ENCODE assay signal across 10 cellular contexts in the genomic region with DNA sequence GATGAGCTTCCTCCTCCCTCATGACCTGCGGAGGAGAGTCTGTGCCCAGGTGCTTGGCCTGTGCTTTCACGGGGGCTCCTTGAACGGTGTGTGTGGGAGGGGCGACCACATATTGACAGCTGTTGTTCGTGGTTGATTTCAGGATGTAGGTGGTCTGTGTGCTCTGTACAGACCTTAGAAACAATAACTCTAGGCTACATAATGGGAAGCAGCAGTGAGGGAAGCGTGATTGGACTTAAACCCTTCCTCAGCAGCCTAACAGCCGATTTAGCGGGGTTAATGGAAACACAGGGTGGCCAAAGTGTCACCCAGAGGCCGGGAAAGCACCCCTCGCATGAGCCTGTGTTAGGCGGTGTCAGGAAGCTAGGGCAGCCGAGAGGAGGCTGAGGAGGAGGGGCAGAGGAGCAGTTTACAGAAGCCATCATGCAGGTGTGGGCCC. TPM values are rescaled to one million over a fixed set of nuclear protein-coding genes. Genes with fewer than 3 reads are reported as not detected.
DNase-seq lines count a peak whose midpoint lies in the region; ATAC-seq and TF ChIP-seq lines count a peak whose summit lies in the region.
"Had no signal": no experiment of that assay in that cellular context is flagged by ENCODE, and none has a peak within 500 bp of the region (broad histone marks: within the 10 kb centered on the region; RNA-seq: fewer than 3 reads in every experiment).

No MANE protein-coding gene starts in this region.

- no peaks in the 10 kb centered on the region for H3K36me3 ChIP-seq in testis (ENCODE audit: low read depth, missing control alignments)

- H3K4me1 ChIP-seq in testis, result no peaks in the 10 kb centered on the region

- peak; percentile 17 for DNase-seq in activated T-cell treated with anti-CD3 and anti-CD28 coated beads for 48 hours (ENCODE audit: low read depth)
- peak; percentile 15 to 22 for DNase-seq in stimulated activated CD4-positive, alpha-beta T cell treated with anti-CD3 and anti-CD28 coated beads, Interleukin-2, amount 100 ng/mL, for 24 hours
- DNase-seq in testis, result no peak
- no peak for DNase-seq in LoVo (ENCODE audit: low spot score)
- no peak for DNase-seq in germinal center (ENCODE audit: low spot score)
- no peak for DNase-seq in MCF 10A (ENCODE audit: unreplicated experiment)
- DNase-seq: erythroblast had no signal

- CTCF ChIA-PET in MCF 10A (lab: Yijun Ruan, JAX), result interaction anchor here (0.5 to 7.0 kb wide), 8 partner anchors 7 to 923 kb away, joined by 3 to 58 read pairs (median 4); no protein-coding TSS in a partner anchor

- no TSS peak for BruUV-seq in MCF 10A (replicated peaks; lab: Mats Ljungman, UMichigan)

- H3K27ac ChIP-seq in testis, result no peak overlapping the region
- H3K27ac ChIP-seq: HL-60 had no signal

- no peaks in the 10 kb centered on the region for H3K4me1 Mint-ChIP-seq in MCF 10A (ENCODE audit: insufficient read depth, unreplicated experiment)

- H3K4me3 ChIP-seq in testis, result no peak overlapping the region

- ATAC-seq in GM19397 (IDR thresholded peaks at IDR 0.05; ENCODE audit: unreplicated experiment) (peak; percentile 65), HG03159 (IDR thresholded peaks at IDR 0.05; ENCODE audit: unreplicated experiment) (peak; percentile 62)

- H3K27ac Mint-ChIP-seq in MCF 10A (ENCODE audit: low read depth, unreplicated experiment), result no peak overlapping the region

- no peak for TF ChIP-seq CTCF in testis (IDR thresholded peaks at IDR 0.05)
- TF ChIP-seq CTCF in MCF 10A (IDR thresholded peaks at IDR 0.05; ENCODE audit: unreplicated experiment), result no peak

- H3K4me3 Mint-ChIP-seq in MCF 10A (ENCODE audit: unreplicated experiment), result no peak overlapping the region

- H3K27me3 Mint-ChIP-seq in MCF 10A (ENCODE audit: insufficient read depth, unreplicated experiment), result no peaks in the 10 kb centered on the region

- H3K27me3 ChIP-seq in testis, result no peaks in the 10 kb centered on the region

- POLR2A ChIA-PET in MCF 10A (lab: Yijun Ruan, JAX), result no interaction called here

- 67 to 76% methylated on average over 12 of the region's 12 CpGs for WGBS in testis, 2 donors

- peaks cover 22% of the 10 kb centered on the region for H3K36me3 Mint-ChIP-seq in MCF 10A (ENCODE audit: insufficient read depth, unreplicated experiment)

- no peaks in the 10 kb centered on the region for H3K9me3 Mint-ChIP-seq in MCF 10A (ENCODE audit: unreplicated experiment)

- intact Hi-C loops in testis (cut with DNase I; ENCODE audit: low total_unique reads), result no loop called here
- intact Hi-C loops in MCF 10A (cut with micrococcal nuclease), result no loop called here

- H3K9me3 ChIP-seq in testis, result no peaks in the 10 kb centered on the region

- no peak for TF ChIP-seq POLR2A in testis (IDR thresholded peaks at IDR 0.05)

RNA-seq across cellular contexts. Expression of a gene that starts 56.0 kb away (rescaled TPM):
- total RNA-seq in testis (10 to 100 TPM; 20.1 to 22.4 TPM), MCF 10A (2022) (45.6 and 52.5 TPM in 2 replicates)
- polyA plus RNA-seq in testis (ENCODE audit: insufficient read depth, low read depth, low replicate concordance), result 29.8 TPM

Comparison
In these comparisons a context has a peak if more than half of its experiments do, and no peak if none do; other contexts are left out.
1. DNase-seq: peak in activated T-cell treated with anti-CD3 and anti-CD28 coated beads for 48 hours (single experiment) and stimulated activated CD4-positive, alpha-beta T cell treated with anti-CD3 and anti-CD28 coated beads, Interleukin-2, amount 100 ng/mL, for 24 hours (2 of 2); none in testis (single experiment), LoVo (single experiment), germinal center (single experiment) and MCF 10A (single experiment).